8 cellular contexts compared by ENCODE assay signal in genomic region chr11:67354314-67355022, GRCh38. TPM values are rescaled to one million over a fixed set of nuclear protein-coding genes. Genes with fewer than 3 reads are reported as not detected.
DNase-seq lines count a peak whose midpoint lies in the region; ATAC-seq and TF ChIP-seq lines count a peak whose summit lies in the region.

No MANE protein-coding gene starts in this region.

- H3K79me2 ChIP-seq in DOHH2 (ENCODE audit: control insufficient read depth, low read length): peaks cover 48% of the 10 kb centered on the region

- DNase-seq in IMR-90 (peak; percentile 98), heart left ventricle (peak; percentile 69 to 91 (median 75)), retinal pigment epithelial cell (ENCODE audit: low read depth) (peak; percentile 76), NCI-H1436 (lab: John Stamatoyannopoulos, UW) (no peak)
- no peak for DNase-seq in activated naive CD8-positive, alpha-beta T cell treated with anti-CD3 and anti-CD28 coated beads for 36 hours

- peak overlapping the region; percentile 95 for H2BK120ac ChIP-seq in IMR-90 (ENCODE audit: low read depth, low read length)

- peaks cover 23% of the 10 kb centered on the region for H3K9me1 ChIP-seq in IMR-90 (ENCODE audit: insufficient read depth, low read length)

- peaks cover 7 to 56% of the 10 kb centered on the region in 2 experiments; a peak in 3 of 4 replicates for H3K79me1 ChIP-seq in IMR-90 (ENCODE audit: low read depth in 1 of 2, low read length in 2 of 2)

- peaks cover 21% of the 10 kb centered on the region for H3F3A ChIP-seq in DOHH2 (ENCODE audit: control insufficient read depth, insufficient read depth)

- no peaks in the 10 kb centered on the region for H3K27me3 Mint-ChIP-seq in activated naive CD8-positive, alpha-beta T cell treated with anti-CD3 and anti-CD28 coated beads for 36 hours

- H3K36me3 ChIP-seq in DOHH2 (ENCODE audit: control insufficient read depth, low read length): peaks cover 33% of the 10 kb centered on the region
- H3K36me3 ChIP-seq in IMR-90 (ENCODE audit: control insufficient read depth, insufficient read depth, low read length): peaks cover 3% of the 10 kb centered on the region; the same call in 1 of the 2 replicates
- no peaks in the 10 kb centered on the region for H3K36me3 ChIP-seq in heart left ventricle

- H3K4me3 Mint-ChIP-seq in activated naive CD8-positive, alpha-beta T cell treated with anti-CD3 and anti-CD28 coated beads for 36 hours: peak overlapping the region; percentile 76

- peak overlapping the region; percentile 92 for H3K4me2 ChIP-seq in DOHH2 (ENCODE audit: low read length)
- H3K4me2 ChIP-seq in IMR-90 (ENCODE audit: low read depth, low read length): peak overlapping the region; percentile 54

- peak overlapping the region; percentile 97 for H2BK5ac ChIP-seq in IMR-90 (ENCODE audit: low read depth, low read length, poor library complexity, severe bottlenecking)

- peak overlapping the region; percentile 99 for H3K27ac ChIP-seq in DOHH2 (ENCODE audit: low read depth, low read length)
- H3K27ac ChIP-seq in IMR-90 (ENCODE audit: insufficient read depth, low read length): peak overlapping the region; percentile 91
- peak overlapping the region; percentile 92 to 100 (median 99) for H3K27ac ChIP-seq in heart left ventricle

- WGBS in IMR-90 (ENCODE audit: extremely low coverage in 2 of 2, insufficient read length in 1 of 2), 2 experiments: no CpG with 5 or more reads among the region's 3 CpGs
- WGBS in heart left ventricle, 4 donors: 4 to 40% (median 23%) methylated on average over 2 to 3 of the region's 3 CpGs

- peak overlapping the region; percentile 99 for H3K4ac ChIP-seq in IMR-90 (ENCODE audit: low read depth, low read length)

- no peaks in the 10 kb centered on the region for H4K20me1 ChIP-seq in DOHH2 (ENCODE audit: control insufficient read depth, insufficient read depth, low read depth, low read length)
- H4K20me1 ChIP-seq in IMR-90 (ENCODE audit: insufficient read depth, low read length): peaks cover 6% of the 10 kb centered on the region

- dilution Hi-C loops in IMR-90 (cut with HindIII; ENCODE audit: low sequenced_read_pairs, unreplicated experiment): no loop called here

- peak overlapping the region; percentile 98 for H4K91ac ChIP-seq in IMR-90 (ENCODE audit: insufficient read depth, low read depth, low read length)

- in situ Hi-C loops in IMR-90 (cut with MboI; ENCODE audit: low sequenced_read_pairs): no loop called here

- H2BK15ac ChIP-seq in IMR-90 (ENCODE audit: low read depth, low read length): peak overlapping the region; percentile 88

- no peaks in the 10 kb centered on the region for H3K9me3 ChIP-seq in DOHH2 (ENCODE audit: control insufficient read depth, insufficient read depth, low read length)
- no peaks in the 10 kb centered on the region for H3K9me3 ChIP-seq in IMR-90 (ENCODE audit: control insufficient read depth, insufficient read depth, low read length)
- H3K9me3 ChIP-seq in heart left ventricle: no peaks in the 10 kb centered on the region

- TF ChIP-seq CTCF in DOHH2 (IDR thresholded peaks at IDR 0.05; ENCODE audit: low read depth, low read length, poor library complexity, severe bottlenecking): no peak
- TF ChIP-seq CTCF in IMR-90 (conservative IDR thresholded peaks at IDR 0.05; ENCODE audit: low read depth, low read length): peak; percentile 41
- TF ChIP-seq CTCF in heart left ventricle (IDR thresholded peaks at IDR 0.05): peak in 3 of 12 donors; percentile 6 to 17 (median 8)
- TF ChIP-seq CTCF in retinal pigment epithelial cell (conservative IDR thresholded peaks at IDR 0.05; ENCODE audit: low read depth, low read length): peak; percentile 2

- peak overlapping the region; percentile 99 for H2AK5ac ChIP-seq in IMR-90 (ENCODE audit: low read depth, low read length)

- POLR2A ChIA-PET in IMR-90 (lab: Charles Lee; ENCODE audit: unreplicated experiment): interaction anchor here (0.5 to 1.5 kb wide), 3 partner anchors 10 to 40 kb away, joined by 3 to 5 read pairs (median 3); partner anchors contain the start of gene RAD9A

- H4K5ac ChIP-seq in IMR-90 (ENCODE audit: low read depth, low read length): peak overlapping the region; percentile 85

- H3K27ac Mint-ChIP-seq in activated naive CD8-positive, alpha-beta T cell treated with anti-CD3 and anti-CD28 coated beads for 36 hours: peak overlapping the region; percentile 79

- peak overlapping the region; percentile 82 for H3K4me3 ChIP-seq in DOHH2 (ENCODE audit: low read length)
- H3K4me3 ChIP-seq in IMR-90 (ENCODE audit: insufficient read depth, low read depth, low read length): no peak overlapping the region
- peak overlapping the region in 9 of 12 donors; percentile 61 to 97 (median 79) for H3K4me3 ChIP-seq in heart left ventricle
- H3K4me3 ChIP-seq in retinal pigment epithelial cell (ENCODE audit: low read length): peak overlapping the region; percentile 83

- no peak; the same call in 1 of the 2 replicates for TF ChIP-seq RAD21 in IMR-90 (IDR thresholded peaks at IDR 0.05; ENCODE audit: low read length)

- TF ChIP-seq POLR2A in IMR-90 (IDR thresholded peaks at IDR 0.05; ENCODE audit: low read depth, low read length): peak; percentile 15; the same call in 1 of the 2 replicates
- peak in 1 of 2 donors; percentile 36 for TF ChIP-seq POLR2A in heart left ventricle (IDR thresholded peaks at IDR 0.05)

- no peaks in the 10 kb centered on the region for H3K9me2 ChIP-seq in DOHH2 (replicated peaks; ENCODE audit: control insufficient read depth, low read length)

- peak overlapping the region; percentile 68 for H3K18ac ChIP-seq in IMR-90 (ENCODE audit: low read depth, low read length)

- ATAC-seq in IMR-90 (ENCODE audit: low read depth) (peak; percentile 53), heart left ventricle (peak; percentile 10 to 52 (median 50)), HG02798 (IDR thresholded peaks at IDR 0.05; ENCODE audit: poor library complexity, unreplicated experiment) (no peak), HG03354 (IDR thresholded peaks at IDR 0.05; ENCODE audit: poor library complexity, severe bottlenecking, unreplicated experiment) (no peak)

- peak overlapping the region; percentile 93 for H3K23ac ChIP-seq in IMR-90 (ENCODE audit: low read depth, low read length)

- CTCF ChIA-PET in IMR-90 (lab: Yijun Ruan, JAX): interaction anchor here (1.0 to 10.1 kb wide), 3 partner anchors 8 to 25 kb away, joined by 4 to 128 read pairs (median 11); no protein-coding TSS in a partner anchor

- peak overlapping the region; percentile 88 for H2BK20ac ChIP-seq in IMR-90 (ENCODE audit: low read depth, low read length)

- H3K4me1 ChIP-seq in DOHH2 (ENCODE audit: control insufficient read depth, low read length) (peaks cover 75% of the 10 kb centered on the region), IMR-90 (ENCODE audit: control insufficient read depth, insufficient read depth, low read length) (peaks cover 42% of the 10 kb centered on the region), heart left ventricle (peaks cover 8 to 77% (median 61%) of the 10 kb centered on the region in 12 donors)

- intact Hi-C loops in IMR-90 (cut with micrococcal nuclease): no loop called here
- intact Hi-C loops in heart left ventricle (cut with DNase I): loop anchor here in 3 of 10 donors (2.0 kb wide), 1 partner anchor 152 kb away; no protein-coding TSS in a partner anchor

- no peaks in the 10 kb centered on the region for H3K9me3 Mint-ChIP-seq in activated naive CD8-positive, alpha-beta T cell treated with anti-CD3 and anti-CD28 coated beads for 36 hours

- peak overlapping the region; percentile 65 for H3K9ac ChIP-seq in IMR-90 (ENCODE audit: low read depth, low read length)

- BruUV-seq in IMR-90 (replicated peaks; lab: Mats Ljungman, UMichigan): no TSS peak

- no peaks in the 10 kb centered on the region for H3K36me3 Mint-ChIP-seq in activated naive CD8-positive, alpha-beta T cell treated with anti-CD3 and anti-CD28 coated beads for 36 hours

- peak overlapping the region; percentile 77 to 98 for H4K8ac ChIP-seq in IMR-90 (ENCODE audit: low read depth in 2 of 2, low read length in 2 of 2)

- H3K27me3 ChIP-seq in DOHH2 (ENCODE audit: control insufficient read depth, low read length): no peaks in the 10 kb centered on the region
- H3K27me3 ChIP-seq in IMR-90 (ENCODE audit: control insufficient read depth, insufficient read depth, low read length): no peaks in the 10 kb centered on the region
- no peaks in the 10 kb centered on the region for H3K27me3 ChIP-seq in heart left ventricle

- H2AFZ ChIP-seq in IMR-90 (replicated peaks; ENCODE audit: low read length, poor library complexity): peak overlapping the region; percentile 87

- H3K14ac ChIP-seq in IMR-90 (replicated peaks; ENCODE audit: low read depth, low read length): peak overlapping the region; percentile 90

- peak overlapping the region; percentile 99 for H2AK9ac ChIP-seq in IMR-90 (replicated peaks; ENCODE audit: low read depth, low read length, poor library complexity)

- peaks cover 36% of the 10 kb centered on the region for H3K4me1 Mint-ChIP-seq in activated naive CD8-positive, alpha-beta T cell treated with anti-CD3 and anti-CD28 coated beads for 36 hours

- H3K56ac ChIP-seq in IMR-90 (ENCODE audit: extremely low read depth, insufficient read depth, low read length): peak overlapping the region; percentile 91

RNA-seq across cellular contexts. Expression of gene POLD4, which starts 1.1 kb away (rescaled TPM):
- 40.8 and 46.4 TPM in 2 replicates for total RNA-seq in IMR-90 (2012; rRNA removed)
- polyA plus RNA-seq in IMR-90 (2012; rRNA removed): 133 and 152 TPM in 2 replicates
- polyA plus RNA-seq in IMR-90 (2012; cell fraction: cytosol; rRNA removed): 252 and 358 TPM in 2 replicates
- 170 and 292 TPM in 2 replicates for polyA plus RNA-seq in IMR-90 (2012; cell fraction: nucleus; rRNA removed; ENCODE audit: low replicate concordance)
- 10 to 100 TPM; 28.5 to 28.6 TPM for total RNA-seq in activated naive CD8-positive, alpha-beta T cell treated with anti-CD3 and anti-CD28 coated beads for 36 hours
- 100 to 1,000 TPM in 1 of 9 donors, 10 to 100 TPM in 8; 36.0 to 131 (median 57.1) TPM for total RNA-seq in heart left ventricle
- 100 to 1,000 TPM in 1 of 2 donors, 10 to 100 TPM in 1; 83.0 to 164 TPM for polyA plus RNA-seq in heart left ventricle

RNA-seq across cellular contexts. Expression of gene CLCF1, which starts 18.9 kb away (rescaled TPM):
- total RNA-seq in IMR-90 (2012; rRNA removed): 5.0 and 5.6 TPM in 2 replicates
- 27.8 and 34.4 TPM in 2 replicates for polyA plus RNA-seq in IMR-90 (2012; rRNA removed)
- 20.6 and 36.3 TPM in 2 replicates for polyA plus RNA-seq in IMR-90 (2012; cell fraction: cytosol; rRNA removed)
- polyA plus RNA-seq in IMR-90 (2012; cell fraction: nucleus; rRNA removed; ENCODE audit: low replicate concordance): 61.2 and 132 TPM in 2 replicates
- under 1 TPM; 0.31 to 0.56 TPM for total RNA-seq in activated naive CD8-positive, alpha-beta T cell treated with anti-CD3 and anti-CD28 coated beads for 36 hours
- total RNA-seq in heart left ventricle: 1 to 10 TPM in 5 of 9 donors, under 1 TPM in 4; 0.25 to 6.1 (median 1.7) TPM
- 10 to 100 TPM in 1 of 2 donors, under 1 TPM in 1; 0.99 to 17.1 TPM for polyA plus RNA-seq in heart left ventricle

RNA-seq across cellular contexts. Expression of gene RAD9A, which starts 37.3 kb away (rescaled TPM):
- total RNA-seq in IMR-90 (2012; rRNA removed) (1.9 and 2.0 TPM in 2 replicates), heart left ventricle (1 to 10 TPM; 3.5 to 9.1 (median 5.8) TPM)
- polyA plus RNA-seq in IMR-90 (2012; rRNA removed) (10.3 and 12.6 TPM in 2 replicates), heart left ventricle (1 to 10 TPM; 7.6 to 8.0 TPM)
- 8.4 and 12.7 TPM in 2 replicates for polyA plus RNA-seq in IMR-90 (2012; cell fraction: cytosol; rRNA removed)
- polyA plus RNA-seq in IMR-90 (2012; cell fraction: nucleus; rRNA removed; ENCODE audit: low replicate concordance): 53.4 and 98.2 TPM in 2 replicates
- total RNA-seq in activated naive CD8-positive, alpha-beta T cell treated with anti-CD3 and anti-CD28 coated beads for 36 hours: 10 to 100 TPM; 31.2 to 33.7 TPM

RNA-seq across cellular contexts. Expression of gene PPP1CA, which starts 47.2 kb away (rescaled TPM):
- total RNA-seq in IMR-90 (2012; rRNA removed): 294 and 313 TPM in 2 replicates
- polyA plus RNA-seq in IMR-90 (2012; rRNA removed): 228 and 260 TPM in 2 replicates
- polyA plus RNA-seq in IMR-90 (2012; cell fraction: cytosol; rRNA removed): 268 and 304 TPM in 2 replicates
- 122 and 203 TPM in 2 replicates for polyA plus RNA-seq in IMR-90 (2012; cell fraction: nucleus; rRNA removed; ENCODE audit: low replicate concordance)
- 100 to 1,000 TPM; 262 to 269 TPM for total RNA-seq in activated naive CD8-positive, alpha-beta T cell treated with anti-CD3 and anti-CD28 coated beads for 36 hours
- 100 to 1,000 TPM in 7 of 9 donors, 10 to 100 TPM in 2; 90.3 to 151 (median 105) TPM for total RNA-seq in heart left ventricle
- 100 to 1,000 TPM in 1 of 2 donors, 10 to 100 TPM in 1; 94.4 to 207 TPM for polyA plus RNA-seq in heart left ventricle

RNA-seq across cellular contexts. Expression of gene TBC1D10C, which starts 49.4 kb away (rescaled TPM):
- total RNA-seq in IMR-90 (2012; rRNA removed) (under 0.01 and 0.18 TPM in 2 replicates), heart left ventricle (10 to 100 TPM in 1 of 9 donors, 1 to 10 TPM in 4, under 1 TPM in 4; 0.14 to 14.2 (median 1.6) TPM)
- polyA plus RNA-seq in IMR-90 (2012; rRNA removed) (0.07 and 0.11 TPM in 2 replicates), heart left ventricle (under 1 TPM; 0.61 to 0.88 TPM)
- 0.09 and 0.12 TPM in 2 replicates for polyA plus RNA-seq in IMR-90 (2012; cell fraction: cytosol; rRNA removed)
- 0.44 and 0.94 TPM in 2 replicates for polyA plus RNA-seq in IMR-90 (2012; cell fraction: nucleus; rRNA removed; ENCODE audit: low replicate concordance)
- 100 to 1,000 TPM; 117 to 121 TPM for total RNA-seq in activated naive CD8-positive, alpha-beta T cell treated with anti-CD3 and anti-CD28 coated beads for 36 hours

Comparison
In these comparisons a context has a peak if more than half of its experiments do, and no peak if none do; other contexts are left out.
1. ATAC-seq: peak in IMR-90 (single experiment) and heart left ventricle (4 of 4); none in HG02798 (single experiment) and HG03354 (single experiment).
2. DNase-seq: peak in IMR-90 (single experiment), heart left ventricle (5 of 5) and retinal pigment epithelial cell (single experiment); none in activated naive CD8-positive, alpha-beta T cell treated with anti-CD3 and anti-CD28 coated beads for 36 hours (single experiment) and NCI-H1436 (single experiment).
3. Peak in every context shown above with its lines, with median percentiles within 50 percentile points of each other: H3K27ac ChIP-seq.